17 cellular contexts compared by ENCODE assay signal in the genomic region with DNA sequence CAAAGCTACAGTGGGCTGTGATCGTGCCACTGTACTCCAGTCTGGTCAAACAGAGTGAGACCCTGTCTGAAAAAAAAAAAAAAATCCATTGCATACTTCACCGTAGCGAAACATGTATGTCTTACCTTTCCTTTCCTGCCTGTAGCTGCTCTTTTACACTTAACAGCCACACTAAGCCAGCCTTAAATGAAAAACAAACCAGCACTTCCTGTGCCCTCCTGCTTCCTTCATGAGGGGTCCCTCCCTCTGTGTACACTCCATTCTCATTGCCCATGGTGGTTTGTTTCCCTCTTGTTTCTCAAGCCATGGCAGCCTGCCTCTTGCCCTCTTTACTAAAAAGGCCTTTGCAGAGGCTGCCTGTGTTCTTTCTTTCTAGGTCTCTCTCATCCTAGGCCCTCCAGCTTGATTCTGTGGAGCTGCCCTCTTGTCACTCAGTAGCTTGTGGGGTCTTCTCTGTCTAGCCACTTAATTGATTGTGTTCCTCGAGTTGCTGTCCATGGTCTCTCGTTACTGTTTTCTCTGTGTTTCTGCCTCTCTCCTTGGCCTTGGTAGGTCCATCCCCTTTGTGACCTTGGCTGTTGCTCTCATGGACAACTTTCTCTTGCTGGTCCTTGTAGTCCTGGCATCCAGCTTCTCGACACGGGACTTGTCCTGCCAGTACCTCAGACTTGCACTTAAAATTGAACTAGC. TPM values are rescaled to one million over a fixed set of nuclear protein-coding genes. Genes with fewer than 3 reads are reported as not detected.
DNase-seq lines count a peak whose midpoint lies in the region; ATAC-seq and TF ChIP-seq lines count a peak whose summit lies in the region.
"Had no signal": no experiment of that assay in that cellular context is flagged by ENCODE, and none has a peak within 500 bp of the region (broad histone marks: within the 10 kb centered on the region; RNA-seq: fewer than 3 reads in every experiment).

No MANE protein-coding gene starts in this region.

- H3K9me3 Mint-ChIP-seq in activated T-cell treated with anti-CD3 and anti-CD28 coated beads, Interleukin-2, amount 50 U/mL, for 24 hours = no peaks in the 10 kb centered on the region
- no peaks in the 10 kb centered on the region for H3K9me3 Mint-ChIP-seq in activated T-cell treated with anti-CD3 and anti-CD28 coated beads, Interleukin-2, amount 50 U/mL, for 72 hours
- no peaks in the 10 kb centered on the region for H3K9me3 Mint-ChIP-seq in CD8-positive, alpha-beta memory T cell
- no peaks in the 10 kb centered on the region for H3K9me3 Mint-ChIP-seq in natural killer cell treated with Interleukin-12 subunit alpha and Interleukin-12 subunit beta and Interleukin-15 and Interleukin-18, amount 100 ng/mL, for 72 hours

- H4K20me1 ChIP-seq in GM23248 (ENCODE audit: insufficient read depth) = no peaks in the 10 kb centered on the region

- peak overlapping the region; percentile 51 for H3K27ac Mint-ChIP-seq in activated T-cell treated with anti-CD3 and anti-CD28 coated beads, Interleukin-2, amount 50 U/mL, for 24 hours
- no peak overlapping the region for H3K27ac Mint-ChIP-seq in activated T-cell treated with anti-CD3 and anti-CD28 coated beads, Interleukin-2, amount 50 U/mL, for 72 hours
- peak overlapping the region; percentile 36 to 94 (median 78) for H3K27ac Mint-ChIP-seq in CD8-positive, alpha-beta memory T cell
- peak overlapping the region; percentile 50 to 82 for H3K27ac Mint-ChIP-seq in natural killer cell treated with Interleukin-12 subunit alpha and Interleukin-12 subunit beta and Interleukin-15 and Interleukin-18, amount 100 ng/mL, for 72 hours

- no peak overlapping the region for H3K4me3 Mint-ChIP-seq in activated T-cell treated with anti-CD3 and anti-CD28 coated beads, Interleukin-2, amount 50 U/mL, for 24 hours
- H3K4me3 Mint-ChIP-seq in activated T-cell treated with anti-CD3 and anti-CD28 coated beads, Interleukin-2, amount 50 U/mL, for 72 hours = no peak overlapping the region
- peak overlapping the region in 6 of 7 donors; percentile 49 to 79 (median 68) for H3K4me3 Mint-ChIP-seq in CD8-positive, alpha-beta memory T cell
- peak overlapping the region; percentile 42 for H3K4me3 Mint-ChIP-seq in natural killer cell treated with Interleukin-12 subunit alpha and Interleukin-12 subunit beta and Interleukin-15 and Interleukin-18, amount 100 ng/mL, for 72 hours

- peaks cover 78% of the 10 kb centered on the region for H3K4me1 Mint-ChIP-seq in activated T-cell treated with anti-CD3 and anti-CD28 coated beads, Interleukin-2, amount 50 U/mL, for 24 hours (ENCODE audit: low read depth)
- H3K4me1 Mint-ChIP-seq in activated T-cell treated with anti-CD3 and anti-CD28 coated beads, Interleukin-2, amount 50 U/mL, for 72 hours (ENCODE audit: low read depth) = peaks cover 59% of the 10 kb centered on the region
- H3K4me1 Mint-ChIP-seq in CD8-positive, alpha-beta memory T cell = peaks cover 68 to 85% (median 76%) of the 10 kb centered on the region in 3 donors
- H3K4me1 Mint-ChIP-seq in natural killer cell treated with Interleukin-12 subunit alpha and Interleukin-12 subunit beta and Interleukin-15 and Interleukin-18, amount 100 ng/mL, for 72 hours (ENCODE audit: low read depth in 2 of 2) = peaks cover 59 to 64% of the 10 kb centered on the region in 2 donors

- H3K4me1 ChIP-seq in CD8-positive, alpha-beta memory T cell (ENCODE audit: insufficient read depth, low read length) = peaks cover 80% of the 10 kb centered on the region
- H3K4me1 ChIP-seq in mucosa of descending colon (ENCODE audit: low read depth) = no peaks in the 10 kb centered on the region
- H3K4me1 ChIP-seq in GM23248 (ENCODE audit: insufficient read depth) = peaks cover 9% of the 10 kb centered on the region; the same call in 1 of the 2 replicates
- H3K4me1 ChIP-seq: pancreas had no signal

- no peak for ATAC-seq in activated T-cell treated with anti-CD3 and anti-CD28 coated beads, Interleukin-2, amount 50 U/mL, for 72 hours (replicated peaks in 1 of 2)
- ATAC-seq in natural killer cell treated with Interleukin-12 subunit alpha and Interleukin-12 subunit beta and Interleukin-15 and Interleukin-18, amount 100 ng/mL, for 72 hours = no peak
- ATAC-seq in HG03196 (IDR thresholded peaks at IDR 0.05; ENCODE audit: unreplicated experiment) = no peak
- no peak for ATAC-seq in mucosa of descending colon

- CTCF ChIA-PET in CD8-positive, alpha-beta memory T cell (lab: Charles Lee) = interaction anchor here (0.7 to 1.4 kb wide), 2 partner anchors 55 to 60 kb away, joined by 3 read pairs; no protein-coding TSS in a partner anchor

- intact Hi-C loops in mucosa of descending colon (cut with DNase I, micrococcal nuclease) = no loop called here

- no peak overlapping the region for H3K9ac ChIP-seq in GM23248

- no peak overlapping the region for H2AFZ ChIP-seq in GM23248

- no peak for DNase-seq in activated T-cell treated with anti-CD3 and anti-CD28 coated beads, Interleukin-2, amount 50 U/mL, for 24 hours
- DNase-seq in activated T-cell treated with anti-CD3 and anti-CD28 coated beads, Interleukin-2, amount 50 U/mL, for 72 hours = no peak
- peak in 2 of 5 donors; percentile 24 to 36 for DNase-seq in CD8-positive, alpha-beta memory T cell
- peak; percentile 34 for DNase-seq in activated CD8-positive, alpha-beta memory T cell treated with anti-CD3 and anti-CD28 coated beads, Interleukin-2, amount 50 U/mL, for 48 hours
- no peak for DNase-seq in natural killer cell treated with Interleukin-12 subunit alpha and Interleukin-12 subunit beta and Interleukin-15 and Interleukin-18, amount 100 ng/mL, for 72 hours (ENCODE audit: low spot score)
- DNase-seq in mucosa of descending colon (no peak), GM23248 (no peak)
- DNase-seq: amniotic stem cell; cerebellar nuclear complex; effector memory CD4-positive, alpha-beta T cell; IMR-90; left ventricle myocardium inferior; NCI-H2081 treated with DMSO at 0.1 percent for 48 hours; NCI-H510A treated with DMSO at 0.1 percent for 48 hours had no signal

- H3K4me2 ChIP-seq in GM23248 (ENCODE audit: unreplicated experiment) = no peak overlapping the region

- no peaks in the 10 kb centered on the region for H3K36me3 ChIP-seq in CD8-positive, alpha-beta memory T cell (ENCODE audit: insufficient read depth, low read length)
- H3K36me3 ChIP-seq in mucosa of descending colon (ENCODE audit: low read depth) (peaks cover 5% of the 10 kb centered on the region), GM23248 (ENCODE audit: low read depth) (no peaks in the 10 kb centered on the region)

- no peaks in the 10 kb centered on the region for H3K9me3 ChIP-seq in CD8-positive, alpha-beta memory T cell (ENCODE audit: low read length)
- H3K9me3 ChIP-seq in mucosa of descending colon = no peaks in the 10 kb centered on the region
- no peaks in the 10 kb centered on the region for H3K9me3 ChIP-seq in GM23248 (ENCODE audit: low read depth)
- H3K9me3 ChIP-seq: left ventricle myocardium inferior, pancreas had no signal

- H3K79me2 ChIP-seq in GM23248 (ENCODE audit: insufficient read depth) = no peaks in the 10 kb centered on the region

- peak overlapping the region; percentile 32 for H3K4me3 ChIP-seq in CD8-positive, alpha-beta memory T cell (ENCODE audit: low read length)
- H3K4me3 ChIP-seq in mucosa of descending colon = no peak overlapping the region
- no peak overlapping the region for H3K4me3 ChIP-seq in GM23248
- H3K4me3 ChIP-seq: left ventricle myocardium inferior, pancreas had no signal

- WGBS in GM23248 (ENCODE audit: low coverage in 1 of 2, low lambda C conversion rate in 2 of 2, missing lambda C conversion rate in 2 of 2), 2 experiments = 98% methylated on average over 7 of the region's 7 CpGs

- POLR2A ChIA-PET in CD8-positive, alpha-beta memory T cell (lab: Charles Lee) = no interaction called here

- H3K27me3 ChIP-seq in CD8-positive, alpha-beta memory T cell (ENCODE audit: insufficient read depth, low read length, poor library complexity, severe bottlenecking) = no peaks in the 10 kb centered on the region
- H3K27me3 ChIP-seq in GM23248 (replicated peaks; ENCODE audit: insufficient read depth) = no peaks in the 10 kb centered on the region
- H3K27me3 ChIP-seq: pancreas had no signal

- in situ Hi-C loops in GM23248 (cut with MboI) = no loop called here

- no peaks in the 10 kb centered on the region for H3K27me3 Mint-ChIP-seq in activated T-cell treated with anti-CD3 and anti-CD28 coated beads, Interleukin-2, amount 50 U/mL, for 24 hours
- no peaks in the 10 kb centered on the region for H3K27me3 Mint-ChIP-seq in activated T-cell treated with anti-CD3 and anti-CD28 coated beads, Interleukin-2, amount 50 U/mL, for 72 hours (ENCODE audit: low read depth)
- no peaks in the 10 kb centered on the region for H3K27me3 Mint-ChIP-seq in CD8-positive, alpha-beta memory T cell
- H3K27me3 Mint-ChIP-seq in natural killer cell treated with Interleukin-12 subunit alpha and Interleukin-12 subunit beta and Interleukin-15 and Interleukin-18, amount 100 ng/mL, for 72 hours = no peaks in the 10 kb centered on the region

- TF ChIP-seq CTCF in mucosa of descending colon (IDR thresholded peaks at IDR 0.05) = no peak

- H3K9me2 ChIP-seq in GM23248 (ENCODE audit: insufficient read depth) = no peaks in the 10 kb centered on the region

- no peaks in the 10 kb centered on the region for H3F3A ChIP-seq in GM23248 (ENCODE audit: insufficient read depth)

- H3K27ac ChIP-seq in CD8-positive, alpha-beta memory T cell (ENCODE audit: low read depth, low read length) = no peak overlapping the region
- H3K27ac ChIP-seq in GM23248 = no peak overlapping the region
- H3K27ac ChIP-seq: left ventricle myocardium inferior, pancreas had no signal

- H3K36me3 Mint-ChIP-seq in activated T-cell treated with anti-CD3 and anti-CD28 coated beads, Interleukin-2, amount 50 U/mL, for 24 hours (ENCODE audit: low read depth) = peaks cover 81% of the 10 kb centered on the region
- H3K36me3 Mint-ChIP-seq in activated T-cell treated with anti-CD3 and anti-CD28 coated beads, Interleukin-2, amount 50 U/mL, for 72 hours (ENCODE audit: insufficient read depth in 2 of 2) = no peaks in the 10 kb centered on the region
- H3K36me3 Mint-ChIP-seq in CD8-positive, alpha-beta memory T cell = peaks cover 4 to 46% (median 8%) of the 10 kb centered on the region in 3 donors
- peaks cover 5% of the 10 kb centered on the region for H3K36me3 Mint-ChIP-seq in natural killer cell treated with Interleukin-12 subunit alpha and Interleukin-12 subunit beta and Interleukin-15 and Interleukin-18, amount 100 ng/mL, for 72 hours

RNA-seq across cellular contexts. Expression of gene MSANTD1, which starts 52.1 kb away (rescaled TPM):
- 1 to 10 TPM; 2.4 to 2.5 TPM for total RNA-seq in activated T-cell treated with anti-CD3 and anti-CD28 coated beads, Interleukin-2, amount 50 U/mL, for 72 hours
- under 1 TPM; 0.38 to 0.46 TPM for total RNA-seq in CD8-positive, alpha-beta memory T cell
- not detected for polyA plus RNA-seq in CD8-positive, alpha-beta memory T cell
- 1 to 10 TPM; 1.8 to 2.0 TPM for total RNA-seq in natural killer cell treated with Interleukin-12 subunit alpha and Interleukin-12 subunit beta and Interleukin-15 and Interleukin-18, amount 100 ng/mL, for 72 hours
- 1 to 10 TPM in 1 of 3 donors, under 1 TPM in 2; 0.58 to 1.3 (median 0.69) TPM for total RNA-seq in mucosa of descending colon
- total RNA-seq in GM23248 (2014; rRNA removed; shearing (Covaris generic)) = 2.1 TPM in 1 of 2 replicates, not detected in the other
- polyA plus RNA-seq in GM23248 (2016; fragmentation: Nextera tagmentation; extraction: Ambion mirVana) = 0.08 TPM in 1 of 2 replicates, not detected in the other
- polyA plus RNA-seq: fibroblast of lung had no signal

Comparison
In these comparisons a context has a peak if more than half of its experiments do, and no peak if none do; other contexts are left out.
1. H3K4me3 Mint-ChIP-seq: peak in CD8-positive, alpha-beta memory T cell (6 of 7) and natural killer cell treated with Interleukin-12 subunit alpha and Interleukin-12 subunit beta and Interleukin-15 and Interleukin-18, amount 100 ng/mL, for 72 hours (single experiment); none in activated T-cell treated with anti-CD3 and anti-CD28 coated beads, Interleukin-2, amount 50 U/mL, for 24 hours (single experiment) and activated T-cell treated with anti-CD3 and anti-CD28 coated beads, Interleukin-2, amount 50 U/mL, for 72 hours (0 of 2).